In genomic region chr2:233371608-233372007, GRCh38 we compare ENCODE assay signal across 14 cellular contexts.
"Had no signal": no experiment of that assay in that cellular context is flagged by ENCODE, and none has a peak within 500 bp of the region (broad histone marks: within the 10 kb centered on the region; RNA-seq: fewer than 3 reads in every experiment).

No MANE protein-coding gene starts in this region.

- H3K9me3 ChIP-seq: thyroid gland had no signal

- H3K36me3 ChIP-seq: thyroid gland had no signal

- H3K27me3 Mint-ChIP-seq: dendritic cell treated with granulocyte-macrophage colony-stimulating factor and Interleukin-4, amounts not matched to agents 40 ng/mL and 50 ng/mL, for 4 days had no signal

- H3K4me3 ChIP-seq: skin epidermis, thyroid gland had no signal

- H3K4me3 Mint-ChIP-seq: activated T-helper 1 cell treated with anti-CD3 and anti-CD28 coated beads, Interleukin-12 subunit alpha, Interleukin-12 subunit beta, Interleukin-2, Interleukin-4 antibody, amounts not matched to agents 30 ng/mL and 10 ng/mL and 1 ng/mL, durations not matched to agents 14 hours and 24 hours and 36 hours; dendritic cell treated with granulocyte-macrophage colony-stimulating factor and Interleukin-4, amounts not matched to agents 40 ng/mL and 50 ng/mL, for 4 days; neural crest cell had no signal

- FAIRE-seq: urothelium cell line had no signal

- H3K27ac ChIP-seq: skin epidermis, VCaP had no signal

- H3K27me3 ChIP-seq: thyroid gland had no signal

- H3K27ac Mint-ChIP-seq: activated T-helper 1 cell treated with anti-CD3 and anti-CD28 coated beads, Interleukin-12 subunit alpha, Interleukin-12 subunit beta, Interleukin-2, Interleukin-4 antibody, amounts not matched to agents 30 ng/mL and 10 ng/mL and 1 ng/mL, durations not matched to agents 14 hours and 24 hours and 36 hours; dendritic cell treated with granulocyte-macrophage colony-stimulating factor and Interleukin-4, amounts not matched to agents 40 ng/mL and 50 ng/mL, for 4 days had no signal

- DNase-seq: activated CD4-positive, alpha-beta T cell treated with anti-CD3 and anti-CD28 coated beads for 4 hours; activated naive CD4-positive, alpha-beta T cell; central memory CD4-positive, alpha-beta T cell; erythroblast; left cardiac atrium; mammary epithelial cell; T1000; thyroid gland had no signal

- H3K9me3 Mint-ChIP-seq: activated T-helper 1 cell treated with anti-CD3 and anti-CD28 coated beads, Interleukin-12 subunit alpha, Interleukin-12 subunit beta, Interleukin-2, Interleukin-4 antibody, amounts not matched to agents 30 ng/mL and 10 ng/mL and 1 ng/mL, durations not matched to agents 14 hours and 24 hours and 36 hours; dendritic cell treated with granulocyte-macrophage colony-stimulating factor and Interleukin-4, amounts not matched to agents 40 ng/mL and 50 ng/mL, for 4 days; neural crest cell had no signal
